In the genomic region with DNA sequence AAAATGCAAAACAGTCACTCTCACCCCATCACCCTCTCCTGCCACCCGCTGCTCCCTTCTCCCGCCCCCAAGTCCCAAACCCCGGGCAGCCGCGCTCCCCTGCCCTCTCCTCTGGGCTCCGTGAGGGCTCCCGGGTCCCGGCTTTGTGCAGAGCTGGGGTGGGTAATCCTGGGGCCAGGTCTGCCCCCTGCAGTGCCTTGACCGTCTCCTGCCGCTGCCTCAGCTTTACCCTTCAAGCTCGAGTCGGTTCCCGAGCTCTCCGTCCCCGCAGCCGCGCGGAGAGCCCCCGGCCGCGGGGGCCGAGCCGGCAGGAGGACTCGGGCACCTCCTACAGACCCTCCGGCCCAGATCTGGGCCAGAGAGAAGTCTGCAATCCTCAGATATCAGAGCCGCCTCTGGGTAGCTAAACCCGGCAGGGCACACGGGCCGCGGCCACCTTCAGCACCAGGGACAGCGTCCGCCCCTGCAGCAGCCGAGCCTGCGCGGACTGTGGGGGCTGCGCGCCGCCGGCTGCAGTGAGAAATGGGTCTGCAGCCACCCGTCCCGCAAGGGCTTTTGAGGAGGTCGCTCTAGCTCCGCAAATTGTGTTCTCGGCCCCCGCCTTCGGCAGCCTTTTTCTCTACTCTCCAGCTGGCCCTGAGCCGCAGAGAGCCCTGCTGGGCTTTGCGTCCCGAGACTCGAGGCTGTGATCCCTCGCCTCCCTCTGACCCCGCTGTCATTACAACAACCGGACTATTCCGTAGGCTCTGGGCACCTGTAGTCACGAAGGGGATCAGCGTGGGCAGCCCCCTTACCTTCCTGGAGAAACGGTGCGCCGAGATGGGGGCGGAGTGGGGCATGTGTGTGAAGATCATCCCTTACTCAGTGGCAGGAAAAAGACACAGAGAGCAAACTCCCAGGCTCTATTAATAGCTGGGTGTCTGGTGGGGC, we compare ENCODE assay signal across 1 cellular context.
TF ChIP-seq lines count a peak whose summit lies in the region.

No MANE protein-coding gene starts in this region.

TF ChIP-seq in IMR-90, 13 proteins besides CTCF, POLR2A, EP300 and RAD21 (continued from another document):
- TF ChIP-seq CEBPB (IDR thresholded peaks at IDR 0.05; ENCODE audit: low read depth, low read length) (no peak), MAZ (IDR thresholded peaks at IDR 0.05; ENCODE audit: borderline replicate concordance, low read depth, low read length) (peak; percentile 48; the same call in 1 of the 2 replicates), RFX5 (IDR thresholded peaks at IDR 0.05; ENCODE audit: low read depth, low read length) (no peak), SMC3 (IDR thresholded peaks at IDR 0.05; ENCODE audit: low read depth, low read length) (no peak), MAFK (IDR thresholded peaks at IDR 0.05; ENCODE audit: low read depth, low read length) (no peak)
- TF ChIP-seq, protein P1, sequence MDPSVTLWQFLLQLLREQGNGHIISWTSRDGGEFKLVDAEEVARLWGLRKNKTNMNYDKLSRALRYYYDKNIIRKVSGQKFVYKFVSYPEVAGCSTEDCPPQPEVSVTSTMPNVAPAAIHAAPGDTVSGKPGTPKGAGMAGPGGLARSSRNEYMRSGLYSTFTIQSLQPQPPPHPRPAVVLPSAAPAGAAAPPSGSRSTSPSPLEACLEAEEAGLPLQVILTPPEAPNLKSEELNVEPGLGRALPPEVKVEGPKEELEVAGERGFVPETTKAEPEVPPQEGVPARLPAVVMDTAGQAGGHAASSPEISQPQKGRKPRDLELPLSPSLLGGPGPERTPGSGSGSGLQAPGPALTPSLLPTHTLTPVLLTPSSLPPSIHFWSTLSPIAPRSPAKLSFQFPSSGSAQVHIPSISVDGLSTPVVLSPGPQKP (IDR thresholded peaks at IDR 0.05; ENCODE audit: borderline replicate concordance, low read depth, low read length) = no peak
- TF ChIP-seq, protein P2, sequence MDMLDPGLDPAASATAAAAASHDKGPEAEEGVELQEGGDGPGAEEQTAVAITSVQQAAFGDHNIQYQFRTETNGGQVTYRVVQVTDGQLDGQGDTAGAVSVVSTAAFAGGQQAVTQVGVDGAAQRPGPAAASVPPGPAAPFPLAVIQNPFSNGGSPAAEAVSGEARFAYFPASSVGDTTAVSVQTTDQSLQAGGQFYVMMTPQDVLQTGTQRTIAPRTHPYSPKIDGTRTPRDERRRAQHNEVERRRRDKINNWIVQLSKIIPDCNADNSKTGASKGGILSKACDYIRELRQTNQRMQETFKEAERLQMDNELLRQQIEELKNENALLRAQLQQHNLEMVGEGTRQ (IDR thresholded peaks at IDR 0.05; ENCODE audit: low read depth, low read length) = no peak
TF ChIP-seq in IMR-90: peak in this region for 2.
